ENCODE assay signal across 2 cellular contexts in genomic region chr11:130815074-130815802, GRCh38.
TF ChIP-seq lines count a peak whose summit lies in the region.

No MANE protein-coding gene starts in this region.

TF ChIP-seq in H1, 55 proteins besides CTCF, POLR2A, EP300 and RAD21 (continued from another document):
- TF ChIP-seq ASH2L (IDR thresholded peaks at IDR 0.05; ENCODE audit: low read length) (no peak), MAFK (IDR thresholded peaks at IDR 0.05; ENCODE audit: low read depth, low read length) (no peak), PHF8 (conservative IDR thresholded peaks at IDR 0.05; ENCODE audit: low read depth, low read length) (no peak)
TF ChIP-seq in H1: peak in this region for 0.

TF ChIP-seq in HepG2, 621 proteins besides CTCF, POLR2A, EP300 and RAD21:
- no peak for TF ChIP-seq UBTF (CRISPR knock-in tag; IDR thresholded peaks at IDR 0.05)
- no peak for TF ChIP-seq ZNF567 (CRISPR knock-in tag; IDR thresholded peaks at IDR 0.05; ENCODE audit: borderline replicate concordance)
- TF ChIP-seq HNRNPUL1 (IDR thresholded peaks at IDR 0.05; ENCODE audit: low read depth, low read length), result no peak
- no peak for TF ChIP-seq GABPB1 (CRISPR knock-in tag; IDR thresholded peaks at IDR 0.05)
- TF ChIP-seq ATAD3A (CRISPR knock-in tag; IDR thresholded peaks at IDR 0.05), result no peak
- TF ChIP-seq MAFK (conservative IDR thresholded peaks at IDR 0.05 in 1 of 2, IDR thresholded peaks at IDR 0.05 in 1 of 2; ENCODE audit: low read length in 2 of 2), result peak; percentile 45 to 57; a peak in 3 of 4 replicates
- TF ChIP-seq ZNF644 (CRISPR knock-in tag; IDR thresholded peaks at IDR 0.05; ENCODE audit: low read depth), result no peak
